28 cellular contexts compared by ENCODE assay signal in genomic region chr3:26084629-26085028, GRCh38.
"Had no signal": no experiment of that assay in that cellular context is flagged by ENCODE, and none has a peak within 500 bp of the region (broad histone marks: within the 10 kb centered on the region; RNA-seq: fewer than 3 reads in every experiment).

No MANE protein-coding gene starts in this region.

- H3K36me3 ChIP-seq: brain microvascular endothelial cell, cardiac muscle cell had no signal

- H3K27me3 ChIP-seq: brain microvascular endothelial cell, cardiac muscle cell had no signal

- H3K4me1 Mint-ChIP-seq: activated CD4-positive, alpha-beta memory T cell treated with anti-CD3 and anti-CD28 coated beads, Interleukin-2, amount 10 ng/mL, durations not matched to agents 7 days and 5 days; activated CD4-positive, alpha-beta T cell treated with anti-CD3 and anti-CD28 coated beads, Interleukin-2, amount 10 ng/mL, durations not matched to agents 7 days and 5 days; activated T-helper 17 cell treated with anti-CD3 and anti-CD28 coated beads, Interleukin-2, amount 50 U/mL, for 72 hours; T-cell had no signal

- H3K36me3 Mint-ChIP-seq: activated naive CD8-positive, alpha-beta T cell; T-cell had no signal

- H3K27ac ChIP-seq: brain microvascular endothelial cell, cardiac muscle cell, VCaP had no signal

- DNase-seq: activated CD4-positive, alpha-beta memory T cell treated with anti-CD3 and anti-CD28 coated beads, Interleukin-2, amount 10 ng/mL, durations not matched to agents 7 days and 5 days; activated CD4-positive, alpha-beta T cell treated with anti-CD3 and anti-CD28 coated beads, Interleukin-2, amount 10 ng/mL, durations not matched to agents 7 days and 5 days; activated CD4-positive, CD25-positive, alpha-beta regulatory T cell; activated gamma-delta T cell; activated naive CD4-positive, alpha-beta T cell treated with anti-CD3 and anti-CD28 coated beads for 36 hours; activated T-cell treated with anti-CD3 and anti-CD28 coated beads for 4 hours; activated T-cell treated with anti-CD3 and anti-CD28 coated beads, Interleukin-2, amount 50 U/mL, for 48 hours; amygdala; brain microvascular endothelial cell; KG1; MV-4-11; NCI-H1092 treated with DMSO at 0.1 percent for 48 hours; NCI-H1417 treated with DMSO at 0.1 percent for 48 hours; NCI-H1694; NCI-H2029; NCI-H2107; NCI-H2171 treated with DMSO at 0.1 percent for 48 hours; NCI-H226; NCI-H526; PC-3; SIG-M5; T-cell; T-helper 2 cell; T1000 had no signal

- H3K27me3 Mint-ChIP-seq: activated CD4-positive, alpha-beta memory T cell treated with anti-CD3 and anti-CD28 coated beads, Interleukin-2, amount 10 ng/mL, durations not matched to agents 7 days and 5 days; activated CD4-positive, alpha-beta T cell treated with anti-CD3 and anti-CD28 coated beads, Interleukin-2, amount 10 ng/mL, durations not matched to agents 7 days and 5 days; activated naive CD8-positive, alpha-beta T cell; activated T-helper 17 cell treated with anti-CD3 and anti-CD28 coated beads, Interleukin-2, amount 50 U/mL, for 72 hours; T-cell had no signal

- H3K4me3 Mint-ChIP-seq: activated CD4-positive, alpha-beta memory T cell treated with anti-CD3 and anti-CD28 coated beads, Interleukin-2, amount 10 ng/mL, durations not matched to agents 7 days and 5 days; activated CD4-positive, alpha-beta T cell treated with anti-CD3 and anti-CD28 coated beads, Interleukin-2, amount 10 ng/mL, durations not matched to agents 7 days and 5 days; activated naive CD4-positive, alpha-beta T cell treated with anti-CD3 and anti-CD28 coated beads for 36 hours; activated naive CD8-positive, alpha-beta T cell; activated T-helper 17 cell treated with anti-CD3 and anti-CD28 coated beads, Interleukin-2, amount 50 U/mL, for 72 hours; T-cell had no signal

- ATAC-seq: activated T-helper 17 cell treated with anti-CD3 and anti-CD28 coated beads, Interleukin-2, amount 50 U/mL, for 72 hours; PC-3; T-cell had no signal

- H3K27ac Mint-ChIP-seq: activated CD4-positive, alpha-beta memory T cell treated with anti-CD3 and anti-CD28 coated beads, Interleukin-2, amount 10 ng/mL, durations not matched to agents 7 days and 5 days; activated CD4-positive, alpha-beta T cell treated with anti-CD3 and anti-CD28 coated beads, Interleukin-2, amount 10 ng/mL, durations not matched to agents 7 days and 5 days; activated naive CD4-positive, alpha-beta T cell treated with anti-CD3 and anti-CD28 coated beads for 36 hours; activated naive CD8-positive, alpha-beta T cell; activated T-helper 17 cell treated with anti-CD3 and anti-CD28 coated beads, Interleukin-2, amount 50 U/mL, for 72 hours; T-cell had no signal

- H3K4me3 ChIP-seq: cardiac muscle cell had no signal
